8 cellular contexts compared by ENCODE assay signal in the genomic region with DNA sequence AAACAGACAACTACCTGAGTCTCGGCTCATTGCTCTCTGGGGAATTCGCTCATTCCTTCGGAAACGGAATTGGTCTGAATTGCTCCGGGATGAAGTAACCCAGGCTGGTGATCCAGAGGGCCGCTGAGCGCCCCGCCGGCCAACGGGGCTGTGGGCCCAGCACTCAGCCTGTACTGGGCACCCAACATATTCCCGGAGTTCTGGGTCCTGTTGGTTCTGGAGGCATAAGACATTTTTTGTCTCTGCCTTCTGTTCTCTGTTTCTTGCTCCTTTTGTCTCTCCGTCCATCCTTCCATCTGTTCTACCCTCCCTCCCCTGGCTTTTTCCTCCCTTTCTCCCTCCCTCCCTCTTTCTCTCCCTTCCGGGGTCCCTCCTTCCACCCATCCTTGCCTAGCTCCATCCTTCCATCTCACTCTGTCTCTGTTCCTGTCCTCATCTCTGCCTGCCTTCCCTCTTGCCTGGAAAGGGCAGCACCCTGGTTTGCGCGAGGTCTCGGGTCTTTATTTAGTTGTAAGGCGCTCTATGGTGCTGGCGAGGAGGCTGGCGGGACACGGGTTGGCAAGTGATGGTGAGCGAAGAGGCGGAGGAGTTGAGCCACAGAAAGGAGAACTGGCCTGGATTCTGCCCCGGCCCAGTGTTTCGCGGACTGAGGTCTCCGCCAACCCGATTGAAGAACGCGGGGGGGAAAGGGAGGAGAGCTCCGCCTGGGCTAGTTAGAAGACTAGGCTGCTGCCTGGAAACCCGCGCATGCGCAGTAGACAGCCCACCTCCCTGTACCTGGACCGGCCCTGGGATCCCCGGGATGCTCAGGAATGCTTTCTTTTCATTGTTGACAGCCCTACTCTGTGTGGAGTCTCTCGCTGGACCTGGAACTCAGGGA.
A peak's percentile ranks its signal among the peaks of the same experiment; 100 is the strongest.
DNase-seq lines count a peak whose midpoint lies in the region; ATAC-seq and TF ChIP-seq lines count a peak whose summit lies in the region.

No MANE protein-coding gene starts in this region.

- H3K9me3 ChIP-seq in OCI-LY3 (ENCODE audit: insufficient read depth, low read length): no peaks in the 10 kb centered on the region

- peak overlapping the region; percentile 44 for H3K4me3 ChIP-seq in H7 (ENCODE audit: insufficient read depth, low read depth, low read length)
- H3K4me3 ChIP-seq in OCI-LY3 (ENCODE audit: low read length): peak overlapping the region; percentile 71

- no peak for TF ChIP-seq CTCF in OCI-LY3 (IDR thresholded peaks at IDR 0.05; ENCODE audit: low read depth, low read length)

- H3K36me3 ChIP-seq in H7 (replicated peaks; ENCODE audit: control insufficient read depth, insufficient read depth, low read length): no peaks in the 10 kb centered on the region
- no peaks in the 10 kb centered on the region for H3K36me3 ChIP-seq in OCI-LY3 (replicated peaks; ENCODE audit: low read depth, low read length)

- peak; percentile 84 to 95 for ATAC-seq in left cardiac atrium

- H3K9ac ChIP-seq in OCI-LY3 (ENCODE audit: low read length): peak overlapping the region; percentile 56

- intact Hi-C loops in left cardiac atrium (cut with DNase I): no loop called here

- DNase-seq in ELR (ENCODE audit: low read depth): peak; percentile 88
- peak; percentile 95 for DNase-seq in H7
- peak; percentile 32 for DNase-seq in activated naive CD8-positive, alpha-beta T cell treated with anti-CD3 and anti-CD28 coated beads, Interleukin-2, amount 50 U/mL, for 16 hours (ENCODE audit: low read depth, low spot score)
- peak; percentile 87 for DNase-seq in left cardiac atrium
- DNase-seq in putamen (ENCODE audit: low spot score): peak; percentile 93
- DNase-seq in OCI-M2 (lab: John Stamatoyannopoulos, UW; ENCODE audit: unreplicated experiment): no peak
- no peak for DNase-seq in UCSD-AML1 (lab: John Stamatoyannopoulos, UW; ENCODE audit: unreplicated experiment)

- H3K79me2 ChIP-seq in OCI-LY3 (ENCODE audit: low read length): no peaks in the 10 kb centered on the region

- H3K27me3 ChIP-seq in H7 (ENCODE audit: control insufficient read depth, insufficient read depth, low read length) (peaks cover 35% of the 10 kb centered on the region), OCI-LY3 (ENCODE audit: low read depth, low read length) (no peaks in the 10 kb centered on the region)

- no peak overlapping the region for H3K27ac ChIP-seq in OCI-LY3 (ENCODE audit: low read length)

- 0 out of 2 replicates have a peak, but pooled peaks cover 2% of the 10 kb centered on the region for H3K4me1 ChIP-seq in OCI-LY3 (ENCODE audit: low read length)

- no peaks in the 10 kb centered on the region for H4K20me1 ChIP-seq in OCI-LY3 (ENCODE audit: insufficient read depth, low read length)

- peak overlapping the region; percentile 74 for H3K4me2 ChIP-seq in OCI-LY3 (ENCODE audit: low read length)

- H2AFZ ChIP-seq in OCI-LY3 (ENCODE audit: low read depth, low read length): 0 out of 2 replicates have a peak overlapping the region, but pooled peaks have one; percentile 3

Comparison
In these comparisons a context has a peak if more than half of its experiments do, and no peak if none do; other contexts are left out.
1. DNase-seq: peak in ELR (single experiment), H7 (single experiment), activated naive CD8-positive, alpha-beta T cell treated with anti-CD3 and anti-CD28 coated beads, Interleukin-2, amount 50 U/mL, for 16 hours (single experiment), left cardiac atrium (single experiment) and putamen (single experiment); none in OCI-M2 (single experiment) and UCSD-AML1 (single experiment).